ENCODE assay signal across 8 cellular contexts in genomic region chr10:126387931-126388911, GRCh38. TPM values are rescaled to one million over a fixed set of nuclear protein-coding genes. Genes with fewer than 3 reads are reported as not detected.
DNase-seq lines count a peak whose midpoint lies in the region; ATAC-seq, FAIRE-seq and TF ChIP-seq lines count a peak whose summit lies in the region.

Gene ADAM12, minus strand, starts transcription at chr10:126388477. Its CDS starts 332 bp downstream, at chr10:126388145.

- peak within 1 kb of the TSS; percentile 93 for H3K27ac Mint-ChIP-seq in stimulated activated effector memory CD8-positive, alpha-beta T cell treated with anti-CD3 and anti-CD28 coated beads, Interleukin-12 subunit alpha, Interleukin-12 subunit beta, amount 100 ng/mL, for 72 hours

- ATAC-seq in stimulated activated effector memory CD8-positive, alpha-beta T cell treated with anti-CD3 and anti-CD28 coated beads, Interleukin-12 subunit alpha, Interleukin-12 subunit beta, amount 100 ng/mL, for 72 hours, result peak; percentile 48

- no peaks in the 10 kb centered on the region for H3K36me3 ChIP-seq in bronchial epithelial cell (ENCODE audit: control insufficient read depth, insufficient read depth, low read length)

- no peak for TF ChIP-seq CTCF in bronchial epithelial cell (IDR thresholded peaks at IDR 0.05; ENCODE audit: insufficient read depth, low read length, severe bottlenecking)

- no peaks in the 10 kb centered on the region for H3K27me3 ChIP-seq in bronchial epithelial cell (ENCODE audit: control insufficient read depth, insufficient read depth, low read length)

- H3K36me3 Mint-ChIP-seq in stimulated activated effector memory CD8-positive, alpha-beta T cell treated with anti-CD3 and anti-CD28 coated beads, Interleukin-12 subunit alpha, Interleukin-12 subunit beta, amount 100 ng/mL, for 72 hours, result peaks cover 17% of the 10 kb centered on the region

- FAIRE-seq in bronchial epithelial cell (lab: Jason Lieb, UNC) (no peak), GM19239 (lab: Jason Lieb, UNC) (no peak)

- peak; percentile 7 for DNase-seq in stimulated activated naive CD4-positive, alpha-beta T cell treated with Interleukin-2 at 50 U/mL for 16 hours (lab: John Stamatoyannopoulos, UW)
- DNase-seq in stimulated activated naive CD4-positive, alpha-beta T cell (lab: John Stamatoyannopoulos, UW), result no peak
- peak; percentile 18 for DNase-seq in bronchial epithelial cell (ENCODE audit: low read depth)
- DNase-seq in iris pigment epithelial cell (ENCODE audit: low read depth), result peak; percentile 62
- DNase-seq in stimulated activated effector memory CD8-positive, alpha-beta T cell treated with anti-CD3 and anti-CD28 coated beads, Interleukin-12 subunit alpha, Interleukin-12 subunit beta, amount 100 ng/mL, for 72 hours (ENCODE audit: low spot score in 2 of 2), result peak in 1 of 2 donors; percentile 17
- DNase-seq in NCI-H524 treated with DMSO at 0.1 percent for 48 hours (lab: John Stamatoyannopoulos, UW), result no peak
- no peak for DNase-seq in inferior parietal cortex (ENCODE audit: extremely low spot score)
- DNase-seq in GM19239 (ENCODE audit: insufficient read length, low spot score), result no peak

- H3K4me1 Mint-ChIP-seq in stimulated activated effector memory CD8-positive, alpha-beta T cell treated with anti-CD3 and anti-CD28 coated beads, Interleukin-12 subunit alpha, Interleukin-12 subunit beta, amount 100 ng/mL, for 72 hours, result peaks cover 37% of the 10 kb centered on the region

- H3K4me3 ChIP-seq in bronchial epithelial cell (ENCODE audit: low read depth, low read length), result peak within 1 kb of the TSS; percentile 47

- peak within 1 kb of the TSS; percentile 87 for H3K4me3 Mint-ChIP-seq in stimulated activated effector memory CD8-positive, alpha-beta T cell treated with anti-CD3 and anti-CD28 coated beads, Interleukin-12 subunit alpha, Interleukin-12 subunit beta, amount 100 ng/mL, for 72 hours

- no peaks in the 10 kb centered on the region for H3K9me3 Mint-ChIP-seq in stimulated activated effector memory CD8-positive, alpha-beta T cell treated with anti-CD3 and anti-CD28 coated beads, Interleukin-12 subunit alpha, Interleukin-12 subunit beta, amount 100 ng/mL, for 72 hours

RNA-seq across cellular contexts. Expression of gene ADAM12, which starts in this region (rescaled TPM):
- under 0.01 and 1.8 TPM in 2 replicates for total RNA-seq in bronchial epithelial cell

Comparison
In these comparisons a context has a peak if more than half of its experiments do, and no peak if none do; other contexts are left out.
1. DNase-seq: peak in stimulated activated naive CD4-positive, alpha-beta T cell treated with Interleukin-2 at 50 U/mL for 16 hours (single experiment), bronchial epithelial cell (single experiment) and iris pigment epithelial cell (single experiment); none in stimulated activated naive CD4-positive, alpha-beta T cell (0 of 6), NCI-H524 treated with DMSO at 0.1 percent for 48 hours (single experiment), inferior parietal cortex (single experiment) and GM19239 (single experiment).